19 cellular contexts compared by ENCODE assay signal in genomic region chr15:71760852-71761251, GRCh38. TPM values are rescaled to one million over a fixed set of nuclear protein-coding genes. Genes with fewer than 3 reads are reported as not detected.
DNase-seq lines count a peak whose midpoint lies in the region; ATAC-seq, FAIRE-seq and TF ChIP-seq lines count a peak whose summit lies in the region.
"Had no signal": no experiment of that assay in that cellular context is flagged by ENCODE, and none has a peak within 500 bp of the region (broad histone marks: within the 10 kb centered on the region; RNA-seq: fewer than 3 reads in every experiment).

No MANE protein-coding gene starts in this region.

- no peaks in the 10 kb centered on the region for H3K27me3 Mint-ChIP-seq in endothelial cell (ENCODE audit: unreplicated experiment)

- intact Hi-C loops in K562 (cut with micrococcal nuclease) = no loop called here

- H4K20me1 ChIP-seq in K562 (replicated peaks; ENCODE audit: control insufficient read depth, insufficient read depth, low read length) = no peaks in the 10 kb centered on the region
- no peaks in the 10 kb centered on the region for H4K20me1 ChIP-seq in hepatocyte (ENCODE audit: insufficient read depth, poor library complexity, severe bottlenecking)

- H2AFZ ChIP-seq in ACC112 (ENCODE audit: low read length, unreplicated experiment) (no peak overlapping the region), K562 (ENCODE audit: low read depth, low read length) (no peak overlapping the region), hepatocyte (no peak overlapping the region)

- no peak for FAIRE-seq in K562 (lab: Jason Lieb, UNC)
- FAIRE-seq: A204.1, GM12892, GM19239, H1, HTR-8/SVneo had no signal

- H3K9me3 Mint-ChIP-seq in endothelial cell (ENCODE audit: unreplicated experiment) = peaks cover 7% of the 10 kb centered on the region

- no peak overlapping the region for H3K9ac ChIP-seq in K562 (ENCODE audit: insufficient read depth in 1 of 2, low read depth in 2 of 2, low read length in 2 of 2)

- TF ChIP-seq CTCF in HEK293 (tag by site-specific recombination; IDR thresholded peaks at IDR 0.05) (no peak), K562 (IDR thresholded peaks at IDR 0.05 in 2 of 3, conservative IDR thresholded peaks at IDR 0.05 in 1 of 3; ENCODE audit: insufficient read depth in 2 of 3, low read depth in 1 of 3, low read length in 3 of 3) (no peak), hepatocyte (IDR thresholded peaks at IDR 0.05; ENCODE audit: poor library complexity) (no peak), endothelial cell (IDR thresholded peaks at IDR 0.05; ENCODE audit: unreplicated experiment) (no peak)

- TF ChIP-seq POLR2A in K562 (conservative IDR thresholded peaks at IDR 0.05) (no peak), GM18505 (IDR thresholded peaks at IDR 0.05; ENCODE audit: borderline replicate concordance, extremely low read depth, insufficient read depth, insufficient read length) (no peak)

- peaks cover 4% of the 10 kb centered on the region for H3K9me3 ChIP-seq in HEK293 (ENCODE audit: control insufficient read depth, insufficient read depth, low read depth, low read length)
- no peaks in the 10 kb centered on the region for H3K9me3 ChIP-seq in K562 (replicated peaks; ENCODE audit: control insufficient read depth, insufficient read depth, low read depth, low read length)
- H3K9me3 ChIP-seq in hepatocyte (ENCODE audit: low read depth) = peaks cover 10% of the 10 kb centered on the region
- H3K9me3 ChIP-seq: BE2C, HAP-1 had no signal

- CTCF ChIA-PET in HEK293 (lab: Yijun Ruan, JAX) = interaction anchor here (1.0 kb wide), 1 partner anchor 9 kb away, joined by 4 read pairs; no protein-coding TSS in a partner anchor
- CTCF ChIA-PET in K562 (lab: Yijun Ruan, JAX; ENCODE audit: low intra/inter-chr PET ratio) = interaction anchor here (0.6 kb wide), 1 partner anchor 100 kb away, joined by 6 read pairs; no protein-coding TSS in a partner anchor

- ATAC-seq in K562 (no peak), GM18505 (IDR thresholded peaks at IDR 0.05; ENCODE audit: unreplicated experiment) (no peak), GM19452 (IDR thresholded peaks at IDR 0.05; ENCODE audit: unreplicated experiment) (no peak)

- no peaks in the 10 kb centered on the region for H3K36me3 Mint-ChIP-seq in endothelial cell (ENCODE audit: low read depth, unreplicated experiment)
- H3K36me3 Mint-ChIP-seq: CD4-positive, alpha-beta memory T cell had no signal

- no peak for DNase-seq in K562 (ENCODE audit: extremely low read depth in 1 of 4, low spot score in 3 of 4)
- no peak for DNase-seq in hepatocyte (ENCODE audit: low spot score)
- no peak for DNase-seq in endothelial cell (ENCODE audit: low spot score)
- DNase-seq: BE2C; CD4-positive, alpha-beta memory T cell; DND-41; GDM1; KBM-7 had no signal

- H3K9me2 ChIP-seq in hepatocyte (replicated peaks; ENCODE audit: insufficient read depth) = no peaks in the 10 kb centered on the region

- H3K27me3 ChIP-seq in ACC112 (ENCODE audit: insufficient read depth, low read length) (no peaks in the 10 kb centered on the region), K562 (ENCODE audit: control insufficient read depth in 2 of 2, insufficient read depth in 2 of 2, low read length in 2 of 2) (no peaks in the 10 kb centered on the region), hepatocyte (no peaks in the 10 kb centered on the region)
- H3K27me3 ChIP-seq: BE2C had no signal

- H3K27ac ChIP-seq in ACC112 (ENCODE audit: low read depth, low read length) (peak overlapping the region; percentile 62; the same call in 1 of the 2 replicates), HEK293 (ENCODE audit: extremely low read depth, low read depth, low read length) (no peak overlapping the region), K562 (ENCODE audit: extremely low read depth, low read depth, low read length) (no peak overlapping the region), hepatocyte (peak overlapping the region; percentile 62)
- H3K27ac ChIP-seq: C4-2B had no signal

- POLR2A ChIA-PET in HEK293 (lab: Yijun Ruan, JAX) (no interaction called here), K562 (lab: Yijun Ruan, JAX) (no interaction called here)

- H3K4me1 ChIP-seq in ACC112 (ENCODE audit: control insufficient read depth, insufficient read depth, low read length, unreplicated experiment) = peaks cover 7% of the 10 kb centered on the region
- no peaks in the 10 kb centered on the region for H3K4me1 ChIP-seq in HEK293 (ENCODE audit: control insufficient read depth, insufficient read depth, low read length)
- H3K4me1 ChIP-seq in K562 (replicated peaks in 1 of 2; ENCODE audit: control insufficient read depth in 2 of 2, insufficient read depth in 2 of 2, low read length in 2 of 2) = no peaks in the 10 kb centered on the region
- peaks cover 13% of the 10 kb centered on the region for H3K4me1 ChIP-seq in hepatocyte (ENCODE audit: insufficient read depth)
- H3K4me1 ChIP-seq: BE2C, HAP-1 had no signal

- no peak for TF ChIP-seq RAD21 in K562 (CRISPR knock-in tag; conservative IDR thresholded peaks at IDR 0.05 in 1 of 2, IDR thresholded peaks at IDR 0.05 in 1 of 2)

- in situ Hi-C loops in K562 (cut with MboI) = no loop called here

- H3K36me3 ChIP-seq in ACC112 (ENCODE audit: insufficient read depth, low read length) (peaks cover 20% of the 10 kb centered on the region), HEK293 (ENCODE audit: control insufficient read depth in 2 of 2, insufficient read depth in 1 of 2, low read length in 2 of 2) (peaks cover 0 to 10% of the 10 kb centered on the region in 2 experiments; a peak in 1 of 3 replicates), K562 (ENCODE audit: control insufficient read depth, insufficient read depth, low read length) (no peaks in the 10 kb centered on the region), hepatocyte (replicated peaks; ENCODE audit: insufficient read depth, low read depth) (no peaks in the 10 kb centered on the region)
- H3K36me3 ChIP-seq: BE2C, HAP-1 had no signal

- H3K9me1 ChIP-seq in K562 (ENCODE audit: control insufficient read depth, insufficient read depth, low read length) = no peaks in the 10 kb centered on the region

- H3K4me2 ChIP-seq in K562 (ENCODE audit: insufficient read depth, low read length) = no peak overlapping the region
- no peak overlapping the region for H3K4me2 ChIP-seq in hepatocyte

- BruUV-seq in K562 (replicated peaks; lab: Mats Ljungman, UMichigan) = no TSS peak

- H3K27ac Mint-ChIP-seq in endothelial cell (ENCODE audit: unreplicated experiment) = no peak overlapping the region
- H3K27ac Mint-ChIP-seq: CD4-positive, alpha-beta memory T cell had no signal

- H3K79me2 ChIP-seq in ACC112 (ENCODE audit: control insufficient read depth, insufficient read depth, low read length, unreplicated experiment) (no peaks in the 10 kb centered on the region), K562 (ENCODE audit: control insufficient read depth, insufficient read depth, low read length) (no peaks in the 10 kb centered on the region), hepatocyte (no peaks in the 10 kb centered on the region)

- 0% methylated on average over 1 of the region's 1 CpG for WGBS in K562 (ENCODE audit: insufficient coverage, low coverage, missing lambda C conversion rate)
- 97% methylated on average over 1 of the region's 1 CpG for WGBS in hepatocyte (ENCODE audit: low lambda C conversion rate, missing lambda C conversion rate)

- no peak for TF ChIP-seq EP300 in K562 (IDR thresholded peaks at IDR 0.05; ENCODE audit: low read length)

- no peak overlapping the region for H3K4me3 Mint-ChIP-seq in endothelial cell (ENCODE audit: unreplicated experiment)
- H3K4me3 Mint-ChIP-seq: CD4-positive, alpha-beta memory T cell had no signal

- H3K4me1 Mint-ChIP-seq in endothelial cell (ENCODE audit: unreplicated experiment) = peaks cover 6% of the 10 kb centered on the region
- H3K4me1 Mint-ChIP-seq: CD4-positive, alpha-beta memory T cell had no signal

- H3K4me3 ChIP-seq in ACC112 (ENCODE audit: low read depth, low read length) (no peak overlapping the region), HEK293 (ENCODE audit: low read depth, low read length) (no peak overlapping the region), K562 (no peak overlapping the region), hepatocyte (no peak overlapping the region)
- H3K4me3 ChIP-seq: HAP-1 had no signal

TF ChIP-seq in HEK293, 187 proteins besides CTCF, POLR2A, EP300 and RAD21 (continues in another document):
- TF ChIP-seq ZNF621 (tag by site-specific recombination; IDR thresholded peaks at IDR 0.05) = no peak
- no peak for TF ChIP-seq PRDM1 (tag by site-specific recombination; IDR thresholded peaks at IDR 0.05)

TF ChIP-seq in K562, 482 proteins besides CTCF, POLR2A, EP300 and RAD21:
- TF ChIP-seq ZNF507 (tag; conservative IDR thresholded peaks at IDR 0.05) (peak; percentile 99), SP1 (CRISPR knock-in tag; IDR thresholded peaks at IDR 0.05) (no peak), ZNF354B (CRISPR knock-in tag; IDR thresholded peaks at IDR 0.05) (peak; percentile 89)

RNA-seq across cellular contexts. Expression of gene NR2E3, which starts 49.5 kb away (rescaled TPM):
- total RNA-seq in K562 (2011; cell fraction: chromatin; rRNA removed; ENCODE audit: low replicate concordance) = not detected in 2 replicates
- not detected in 2 replicates for total RNA-seq in K562 (2011; cell fraction: nucleolus; rRNA removed)
- not detected in 2 replicates for total RNA-seq in K562 (2011; cell fraction: nucleoplasm; rRNA removed)
- total RNA-seq in K562 (2014; rRNA removed) (not detected in 2 replicates), K562 (2014; rRNA removed; fragmentation: Illumina TruSeq; extraction: Trizol) (not detected in 2 replicates), K562 (2015; rRNA removed; fragmentation: Illumina TruSeq; extraction: Trizol) (not detected in 2 replicates), K562 (2021) (not detected in 2 replicates), hepatocyte (0.12 TPM in 1 of 2 replicates, not detected in the other), endothelial cell (ENCODE audit: unreplicated experiment) (not detected)
- polyA plus RNA-seq in K562 (2011; rRNA removed) (not detected in 2 replicates), K562 (2014; fragmentation: Illumina TruSeq; extraction: Trizol) (not detected in 2 replicates), K562 (2014; fragmentation: Nextera tagmentation; extraction: Ambion mirVana) (not detected), K562 (2014; rRNA removed) (not detected in 2 replicates), hepatocyte (0.36 and 0.40 TPM in 2 replicates)
- not detected in 2 replicates for polyA plus RNA-seq in K562 (2011; cell fraction: cytosol; rRNA removed)
- polyA plus RNA-seq in K562 (2011; cell fraction: nucleus; rRNA removed) = not detected in 2 replicates
- not detected in 2 replicates for polyA plus RNA-seq in K562 (2012)
- not detected in 2 replicates for polyA minus RNA-seq in K562 (2011; rRNA and poly(A)+ RNA removed)
- not detected in 2 replicates for polyA minus RNA-seq in K562 (2011; cell fraction: cytosol; rRNA and poly(A)+ RNA removed)
- polyA minus RNA-seq in K562 (2011; cell fraction: nucleus; rRNA and poly(A)+ RNA removed) = not detected in 2 replicates
- total RNA-seq: CD4-positive, alpha-beta memory T cell had no signal
- polyA plus RNA-seq: CD4-positive, alpha-beta memory T cell had no signal

Comparison
In these comparisons a context has a peak if more than half of its experiments do, and no peak if none do; other contexts are left out.
1. H3K27ac ChIP-seq: peak in ACC112 (single experiment) and hepatocyte (single experiment); none in HEK293 (single experiment) and K562 (single experiment).